23 cellular contexts compared by ENCODE assay signal in genomic region chr2:228987441-228988155, GRCh38.
DNase-seq lines count a peak whose midpoint lies in the region; ATAC-seq and TF ChIP-seq lines count a peak whose summit lies in the region.
"Had no signal": no experiment of that assay in that cellular context is flagged by ENCODE, and none has a peak within 500 bp of the region (broad histone marks: within the 10 kb centered on the region; RNA-seq: fewer than 3 reads in every experiment).

No MANE protein-coding gene starts in this region.

- no peak for ATAC-seq in natural killer cell
- no peak for ATAC-seq in SK-N-SH treated with all-trans-retinoic acid at 6 μM for 48 hours
- ATAC-seq: HCT116, PC-3, Right ventricle myocardium inferior had no signal

- no peak for TF ChIP-seq CTCF in BJ (IDR thresholded peaks at IDR 0.05; ENCODE audit: insufficient read depth, low read depth, low read length)
- no peak for TF ChIP-seq CTCF in uterus (IDR thresholded peaks at IDR 0.05)
- TF ChIP-seq CTCF in natural killer cell (IDR thresholded peaks at IDR 0.05), result no peak

- H3K36me3 ChIP-seq in BJ (ENCODE audit: control insufficient read depth, insufficient read depth, low read length) (no peaks in the 10 kb centered on the region), adipocyte (ENCODE audit: control insufficient read depth, insufficient read depth, low read length, severe bottlenecking) (no peaks in the 10 kb centered on the region), uterus (no peaks in the 10 kb centered on the region)
- H3K36me3 ChIP-seq: BLaER1, SJCRH30 had no signal

- intact Hi-C loops in uterus (cut with DNase I; ENCODE audit: low total_unique reads) (no loop called here), natural killer cell (cut with micrococcal nuclease) (no loop called here)

- H3K27ac ChIP-seq in uterus, result no peak overlapping the region
- H3K27ac ChIP-seq: BLaER1, HL-60, SJCRH30 had no signal

- no peak overlapping the region for H3K4me3 Mint-ChIP-seq in natural killer cell
- H3K4me3 Mint-ChIP-seq: CD4-positive, CD25-positive, alpha-beta regulatory T cell had no signal

- H3K9me3 Mint-ChIP-seq in natural killer cell, result peaks cover 19 to 29% of the 10 kb centered on the region in 2 donors

- no peak overlapping the region for H3K9ac ChIP-seq in adipocyte (ENCODE audit: low read length)
- H3K9ac ChIP-seq: BLaER1 had no signal

- CTCF ChIA-PET in BJ (lab: Yijun Ruan, JAX), result no interaction called here

- no peaks in the 10 kb centered on the region for H3K27me3 Mint-ChIP-seq in natural killer cell (ENCODE audit: low read depth in 2 of 2)
- H3K27me3 Mint-ChIP-seq: CD4-positive, CD25-positive, alpha-beta regulatory T cell had no signal

- POLR2A ChIA-PET in BJ (lab: Charles Lee), result no interaction called here

- H3K4me1 Mint-ChIP-seq in natural killer cell, result no peaks in the 10 kb centered on the region
- H3K4me1 Mint-ChIP-seq: CD4-positive, CD25-positive, alpha-beta regulatory T cell had no signal

- H3K9me3 ChIP-seq in adipocyte (ENCODE audit: control insufficient read depth, low read length), result no peaks in the 10 kb centered on the region
- H3K9me3 ChIP-seq in uterus, result no peaks in the 10 kb centered on the region
- H3K9me3 ChIP-seq: SJCRH30 had no signal

- DNase-seq in BJ (ENCODE audit: low read depth) (peak; percentile 27), GM04504 (ENCODE audit: low read depth) (peak; percentile 15), adipocyte (ENCODE audit: low read depth) (peak; percentile 6), myocyte (ENCODE audit: low read depth) (peak; percentile 81), uterus (no peak), natural killer cell (no peak)
- DNase-seq in activated CD4-positive, CD25-positive, alpha-beta regulatory T cell treated with anti-CD3 and anti-CD28 coated beads, Interleukin-2, amount 50 U/mL, for 72 hours, result no peak
- DNase-seq: CD4-positive, CD25-positive, alpha-beta regulatory T cell; GF-D8; NCI-H1105; NCI-H1436 treated with DMSO at 0.1 percent for 48 hours; NCI-H187 treated with DMSO at 0.1 percent for 48 hours; NCI-H446 treated with DMSO at 0.1 percent for 48 hours; NCI-H526; NCI-H82; NK-92 treated with Interleukin-12 subunit alpha and Interleukin-12 subunit beta, amount 100 ng/mL, for 24 hours; PC-3; SJCRH30 had no signal

- H3K4me3 ChIP-seq in BJ (ENCODE audit: low read depth, low read length), result no peak overlapping the region
- no peak overlapping the region for H3K4me3 ChIP-seq in adipocyte (ENCODE audit: low read length)
- no peak overlapping the region for H3K4me3 ChIP-seq in uterus
- H3K4me3 ChIP-seq: BLaER1, SJCRH30 had no signal

- H3K4me1 ChIP-seq in adipocyte (ENCODE audit: control insufficient read depth, insufficient read depth, low read length), result no peaks in the 10 kb centered on the region
- no peaks in the 10 kb centered on the region for H3K4me1 ChIP-seq in uterus
- H3K4me1 ChIP-seq: BLaER1, SJCRH30 had no signal

- no peak for TF ChIP-seq POLR2A in uterus (IDR thresholded peaks at IDR 0.05)

- no peak overlapping the region for H3K27ac Mint-ChIP-seq in natural killer cell
- H3K27ac Mint-ChIP-seq: CD4-positive, CD25-positive, alpha-beta regulatory T cell had no signal

- H3K27me3 ChIP-seq in BJ (ENCODE audit: control insufficient read depth, insufficient read depth, low read length) (no peaks in the 10 kb centered on the region), adipocyte (replicated peaks; ENCODE audit: control insufficient read depth, insufficient read depth, low read length) (no peaks in the 10 kb centered on the region), uterus (no peaks in the 10 kb centered on the region)
- H3K27me3 ChIP-seq: BLaER1, SJCRH30 had no signal

- peaks cover 10% of the 10 kb centered on the region for H3K36me3 Mint-ChIP-seq in natural killer cell
- H3K36me3 Mint-ChIP-seq: CD4-positive, CD25-positive, alpha-beta regulatory T cell had no signal

TF ChIP-seq in SK-N-SH treated with all-trans-retinoic acid at 6 μM for 48 hours, 23 proteins besides CTCF, POLR2A, EP300 and RAD21:
- TF ChIP-seq TCF4 (CRISPR knock-in tag; IDR thresholded peaks at IDR 0.05; ENCODE audit: borderline replicate concordance) (no peak), TOX (CRISPR knock-in tag; IDR thresholded peaks at IDR 0.05; ENCODE audit: borderline replicate concordance) (no peak), CSDC2 (CRISPR knock-in tag; IDR thresholded peaks at IDR 0.05) (no peak), ZC3H10 (CRISPR knock-in tag; IDR thresholded peaks at IDR 0.05) (no peak), ZFP3 (CRISPR knock-in tag; IDR thresholded peaks at IDR 0.05) (no peak), ZNF8 (CRISPR knock-in tag; IDR thresholded peaks at IDR 0.05) (no peak), ISL1 (CRISPR knock-in tag; IDR thresholded peaks at IDR 0.05) (no peak), ZNF70 (CRISPR knock-in tag; IDR thresholded peaks at IDR 0.05) (no peak), CREB5 (CRISPR knock-in tag; IDR thresholded peaks at IDR 0.05; ENCODE audit: low read depth) (no peak), GLIS3 (CRISPR knock-in tag; IDR thresholded peaks at IDR 0.05) (no peak), ARNTL (CRISPR knock-in tag; IDR thresholded peaks at IDR 0.05; ENCODE audit: borderline replicate concordance, low read depth) (no peak), OSR1 (CRISPR knock-in tag; IDR thresholded peaks at IDR 0.05) (no peak), PATZ1 (CRISPR knock-in tag; IDR thresholded peaks at IDR 0.05; ENCODE audit: borderline replicate concordance) (no peak), RARB (CRISPR knock-in tag; IDR thresholded peaks at IDR 0.05) (no peak), BACH2 (CRISPR knock-in tag; IDR thresholded peaks at IDR 0.05; ENCODE audit: borderline replicate concordance) (no peak), TSHZ2 (CRISPR knock-in tag; IDR thresholded peaks at IDR 0.05) (no peak), SNAI2 (CRISPR knock-in tag; IDR thresholded peaks at IDR 0.05) (no peak), PPARA (CRISPR knock-in tag; IDR thresholded peaks at IDR 0.05; ENCODE audit: borderline replicate concordance) (no peak), ZNF565 (CRISPR knock-in tag; conservative IDR thresholded peaks at IDR 0.05; ENCODE audit: low read depth) (no peak), ESRRG (CRISPR knock-in tag; IDR thresholded peaks at IDR 0.05) (no peak)

Comparison
In these comparisons a context has a peak if more than half of its experiments do, and no peak if none do; other contexts are left out.
1. DNase-seq: peak in BJ (single experiment), GM04504 (single experiment), adipocyte (single experiment) and myocyte (single experiment); none in uterus (0 of 2), activated CD4-positive, CD25-positive, alpha-beta regulatory T cell treated with anti-CD3 and anti-CD28 coated beads, Interleukin-2, amount 50 U/mL, for 72 hours (single experiment) and natural killer cell (single experiment).